ENCODE assay signal across 1 cellular context in the genomic region with DNA sequence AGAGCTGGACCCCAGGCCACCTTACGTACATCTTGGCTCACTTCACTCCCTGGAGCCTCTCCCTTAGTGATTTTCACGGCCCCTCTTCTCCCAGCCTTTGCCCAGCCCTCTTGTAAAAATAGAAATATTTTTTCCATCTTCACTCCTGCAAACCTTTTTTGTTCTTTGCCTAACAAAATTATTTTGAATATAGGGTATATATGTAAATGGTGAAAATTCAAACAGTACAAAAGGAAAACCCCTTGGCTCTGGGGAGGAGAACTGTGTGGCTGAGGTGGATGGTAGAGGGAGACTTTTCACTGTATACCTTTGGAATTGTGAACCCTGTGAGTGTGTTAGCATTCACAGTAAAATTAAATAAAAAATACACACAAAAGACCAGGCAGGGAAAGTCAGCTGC.
TF ChIP-seq lines count a peak whose summit lies in the region.

No MANE protein-coding gene starts in this region.

TF ChIP-seq in GM23338, 12 proteins besides CTCF, POLR2A, EP300 and RAD21:
- TF ChIP-seq NANOG (IDR thresholded peaks at IDR 0.05; ENCODE audit: borderline replicate concordance), result no peak
- peak; percentile 76 for TF ChIP-seq EZH2 (IDR thresholded peaks at IDR 0.05; ENCODE audit: low read depth, unreplicated experiment)
